Comparison of ENCODE assay signal across 1 cellular context in genomic region chr19:1020868-1021425, GRCh38.
TF ChIP-seq lines count a peak whose summit lies in the region.

TMEM259 (minus strand) TSS chr19:1021123; CDS start chr19:1020996, 127 bp downstream.

TF ChIP-seq in HCT116, 20 proteins besides CTCF, POLR2A, EP300 and RAD21 (continued from another document):
- TF ChIP-seq ZBTB33 (IDR thresholded peaks at IDR 0.05; ENCODE audit: extremely low read depth, insufficient replicate concordance, low read length) (peak; percentile 58), REST (IDR thresholded peaks at IDR 0.05; ENCODE audit: low read depth) (no peak), POLR2AphosphoS5 (IDR thresholded peaks at IDR 0.05; ENCODE audit: low read depth, low read length) (peak; percentile 75), CBX3 (IDR thresholded peaks at IDR 0.05; ENCODE audit: low read depth) (no peak)
